9 cellular contexts compared by ENCODE assay signal in genomic region chr20:53608456-53609413, GRCh38. TPM values are rescaled to one million over a fixed set of nuclear protein-coding genes. Genes with fewer than 3 reads are reported as not detected.
DNase-seq lines count a peak whose midpoint lies in the region; ATAC-seq, FAIRE-seq and TF ChIP-seq lines count a peak whose summit lies in the region.
"Had no signal": no experiment of that assay in that cellular context is flagged by ENCODE, and none has a peak within 500 bp of the region (broad histone marks: within the 10 kb centered on the region; RNA-seq: fewer than 3 reads in every experiment).

No MANE protein-coding gene starts in this region.

- intact Hi-C loops in aorta (cut with DNase I) = no loop called here

- TF ChIP-seq CTCF in astrocyte (IDR thresholded peaks at IDR 0.05; ENCODE audit: insufficient read depth, low read depth, low read length) = no peak

- H3K36me3 Mint-ChIP-seq in stimulated activated naive CD8-positive, alpha-beta T cell treated with anti-CD3 and anti-CD28 coated beads, Interleukin-15, Interleukin-2, amounts not matched to agents 100 ng/mL and 50 ng/mL, for 24 hours (ENCODE audit: low read depth) = peaks cover 6% of the 10 kb centered on the region
- H3K36me3 Mint-ChIP-seq in astrocyte (ENCODE audit: low read depth, unreplicated experiment) = no peaks in the 10 kb centered on the region

- H3K4me1 ChIP-seq in astrocyte (ENCODE audit: insufficient read depth, low read length) (peaks cover 28% of the 10 kb centered on the region), aorta (ENCODE audit: control insufficient read depth in 1 of 2, insufficient read depth in 2 of 2, low read length in 2 of 2) (no peaks in the 10 kb centered on the region)

- H3K4me2 ChIP-seq in astrocyte (ENCODE audit: low read length) = peak overlapping the region; percentile 17

- H3K36me3 ChIP-seq in astrocyte (ENCODE audit: insufficient read depth, low read length) = no peaks in the 10 kb centered on the region
- H3K36me3 ChIP-seq in aorta (ENCODE audit: control insufficient read depth in 1 of 2, insufficient read depth in 2 of 2, low read length in 1 of 2) = no peaks in the 10 kb centered on the region

- ATAC-seq in stimulated activated naive CD8-positive, alpha-beta T cell treated with anti-CD3 and anti-CD28 coated beads, Interleukin-15, Interleukin-2, amounts not matched to agents 100 U/mL and 50 U/mL, for 24 hours = no peak
- ATAC-seq in aorta (ENCODE audit: low FRiP score) (no peak), HG03108 (IDR thresholded peaks at IDR 0.05; ENCODE audit: unreplicated experiment) (no peak)

- H3K27ac Mint-ChIP-seq in stimulated activated naive CD8-positive, alpha-beta T cell treated with anti-CD3 and anti-CD28 coated beads, Interleukin-15, Interleukin-2, amounts not matched to agents 100 ng/mL and 50 ng/mL, for 24 hours = peak overlapping the region; percentile 98
- peak overlapping the region; percentile 88 for H3K27ac Mint-ChIP-seq in astrocyte (ENCODE audit: unreplicated experiment)

- no peaks in the 10 kb centered on the region for H3K27me3 Mint-ChIP-seq in stimulated activated naive CD8-positive, alpha-beta T cell treated with anti-CD3 and anti-CD28 coated beads, Interleukin-15, Interleukin-2, amounts not matched to agents 100 ng/mL and 50 ng/mL, for 24 hours
- H3K27me3 Mint-ChIP-seq in astrocyte (ENCODE audit: low read depth, unreplicated experiment) = no peaks in the 10 kb centered on the region

- H3K27me3 ChIP-seq in astrocyte (ENCODE audit: insufficient read depth, low read length) = no peaks in the 10 kb centered on the region
- H3K27me3 ChIP-seq in aorta (ENCODE audit: control insufficient read depth in 1 of 2, insufficient read depth in 2 of 2, low read length in 1 of 2) = no peaks in the 10 kb centered on the region

- peak overlapping the region; percentile 87 for H3K4me3 Mint-ChIP-seq in stimulated activated naive CD8-positive, alpha-beta T cell treated with anti-CD3 and anti-CD28 coated beads, Interleukin-15, Interleukin-2, amounts not matched to agents 100 ng/mL and 50 ng/mL, for 24 hours
- H3K4me3 Mint-ChIP-seq in astrocyte (ENCODE audit: unreplicated experiment) = no peak overlapping the region

- FAIRE-seq in astrocyte (lab: Jason Lieb, UNC) = no peak

- peaks cover 39% of the 10 kb centered on the region for H3K4me1 Mint-ChIP-seq in stimulated activated naive CD8-positive, alpha-beta T cell treated with anti-CD3 and anti-CD28 coated beads, Interleukin-15, Interleukin-2, amounts not matched to agents 100 ng/mL and 50 ng/mL, for 24 hours (ENCODE audit: low read depth)
- peaks cover 33% of the 10 kb centered on the region for H3K4me1 Mint-ChIP-seq in astrocyte (ENCODE audit: low read depth, unreplicated experiment)

- no peaks in the 10 kb centered on the region for H3K9me3 Mint-ChIP-seq in stimulated activated naive CD8-positive, alpha-beta T cell treated with anti-CD3 and anti-CD28 coated beads, Interleukin-15, Interleukin-2, amounts not matched to agents 100 ng/mL and 50 ng/mL, for 24 hours
- H3K9me3 Mint-ChIP-seq in astrocyte (ENCODE audit: unreplicated experiment) = no peaks in the 10 kb centered on the region

- peak overlapping the region; percentile 33 for H2AFZ ChIP-seq in astrocyte (ENCODE audit: low read depth, low read length)

- DNase-seq in stimulated activated naive CD8-positive, alpha-beta T cell treated with anti-CD3 and anti-CD28 coated beads, Interleukin-15, Interleukin-2, amounts not matched to agents 100 U/mL and 50 U/mL, for 24 hours = no peak
- DNase-seq in astrocyte (ENCODE audit: low read depth) (no peak), medulla oblongata (ENCODE audit: extremely low spot score) (peak; percentile 11), aorta (peak; percentile 65 to 68), DMS53 treated with DMSO at 0.1 percent for 48 hours (lab: John Stamatoyannopoulos, UW; ENCODE audit: unreplicated experiment) (no peak), HK-2 (ENCODE audit: unreplicated experiment) (no peak)
- DNase-seq: SIG-M5 had no signal

- no peaks in the 10 kb centered on the region for H3K79me2 ChIP-seq in astrocyte (ENCODE audit: insufficient read depth, low read length)

- no peak overlapping the region for H3K4me3 ChIP-seq in astrocyte (ENCODE audit: insufficient read depth, low read depth, low read length)
- no peak overlapping the region for H3K4me3 ChIP-seq in aorta (ENCODE audit: low read length in 2 of 2)

- 58 to 65% methylated on average over 35 of the region's 35 CpGs for WGBS in aorta, 2 donors

- no peaks in the 10 kb centered on the region for H3K9me3 ChIP-seq in astrocyte (ENCODE audit: insufficient read depth, low read depth, low read length)
- H3K9me3 ChIP-seq in aorta (ENCODE audit: control insufficient read depth, low read length) = no peaks in the 10 kb centered on the region

- H4K20me1 ChIP-seq in astrocyte (ENCODE audit: insufficient read depth, low read length) = no peaks in the 10 kb centered on the region

- peak overlapping the region; percentile 65 for H3K27ac ChIP-seq in astrocyte (ENCODE audit: low read depth, low read length)
- H3K27ac ChIP-seq in aorta (ENCODE audit: low read depth in 1 of 2, low read length in 2 of 2) = no peak overlapping the region

- no peak overlapping the region for H3K9ac ChIP-seq in astrocyte (ENCODE audit: low read length)

RNA-seq across cellular contexts. Expression of gene ZNF217, which starts 15.1 kb away (rescaled TPM):
- total RNA-seq in astrocyte (54.6 and 57.9 TPM in 2 replicates), aorta (10 to 100 TPM; 26.5 to 30.9 TPM)
- 1 to 10 TPM; 3.4 to 4.0 TPM for polyA plus RNA-seq in aorta

Comparison
In these comparisons a context has a peak if more than half of its experiments do, and no peak if none do; other contexts are left out.
1. DNase-seq: peak in medulla oblongata (single experiment) and aorta (2 of 2); none in stimulated activated naive CD8-positive, alpha-beta T cell treated with anti-CD3 and anti-CD28 coated beads, Interleukin-15, Interleukin-2, amounts not matched to agents 100 U/mL and 50 U/mL, for 24 hours (single experiment), astrocyte (single experiment), DMS53 treated with DMSO at 0.1 percent for 48 hours (single experiment) and HK-2 (single experiment).